In genomic region chr9:121727295-121728028, GRCh38 we compare ENCODE assay signal across 17 cellular contexts.
DNase-seq lines count a peak whose midpoint lies in the region; FAIRE-seq and TF ChIP-seq lines count a peak whose summit lies in the region.
"Had no signal": no experiment of that assay in that cellular context is flagged by ENCODE, and none has a peak within 500 bp of the region (broad histone marks: within the 10 kb centered on the region; RNA-seq: fewer than 3 reads in every experiment).

No MANE protein-coding gene starts in this region.

- DNase-seq in RWPE1 (ENCODE audit: low spot score) (no peak), middle frontal gyrus (ENCODE audit: extremely low spot score, low spot score) (peak; percentile 23), sigmoid colon (peak; percentile 88), erythroblast (lab: John Stamatoyannopoulos, UW) (no peak), H54 (ENCODE audit: insufficient read length, low spot score) (no peak), AG08395 (ENCODE audit: low spot score) (no peak), NCI-H2196 (lab: John Stamatoyannopoulos, UW; ENCODE audit: unreplicated experiment) (no peak)
- DNase-seq: activated CD4-positive, alpha-beta T cell treated with anti-CD3 and anti-CD28 coated beads, Interleukin-2, amount 10 ng/mL, durations not matched to agents 24 days and 14 days; adrenal gland; CD8-positive, alpha-beta T cell; DND-41; NCI-H1092 treated with DMSO at 0.1 percent for 48 hours; NCI-H2029 treated with DMSO at 0.1 percent for 48 hours; NCI-H510A; spleen; SW 1271 had no signal

- H3K9me3 ChIP-seq in BLaER1 (no peaks in the 10 kb centered on the region), sigmoid colon (no peaks in the 10 kb centered on the region)
- H3K9me3 ChIP-seq: adrenal gland, spleen had no signal

- peaks cover 69% of the 10 kb centered on the region for H3K4me1 ChIP-seq in BLaER1
- peaks cover 0 to 86% (median 79%) of the 10 kb centered on the region in 4 donors for H3K4me1 ChIP-seq in sigmoid colon

- H3K27ac ChIP-seq in BLaER1 = no peak overlapping the region
- peak overlapping the region; percentile 11 for H3K27ac ChIP-seq in RWPE1
- H3K27ac ChIP-seq in sigmoid colon = peak overlapping the region; percentile 40 to 89 (median 63)
- H3K27ac ChIP-seq: adrenal gland, spleen had no signal

- peak overlapping the region; percentile 32; the same call in 1 of the 2 replicates for H3K4me2 ChIP-seq in BLaER1

- intact Hi-C loops in sigmoid colon (cut with DNase I) = no loop called here

- WGBS in sigmoid colon, 2 donors = 53 to 73% methylated on average over 4 of the region's 4 CpGs

- CTCF ChIA-PET in RWPE1 (lab: Yijun Ruan, JAX) = interaction anchor here (0.6 to 0.9 kb wide), 2 partner anchors 32 to 182 kb away, joined by 3 read pairs; no protein-coding TSS in a partner anchor

- no peak for FAIRE-seq in H54 (lab: Jason Lieb, UNC)

- peaks cover 99% of the 10 kb centered on the region for H4K20me1 ChIP-seq in BLaER1

- POLR2A ChIA-PET in RWPE1 (lab: Yijun Ruan, JAX; ENCODE audit: low non-redundant PET) = no interaction called here

- H3K27me3 ChIP-seq in BLaER1 (no peaks in the 10 kb centered on the region), sigmoid colon (no peaks in the 10 kb centered on the region)
- H3K27me3 ChIP-seq: adrenal gland, spleen had no signal

- H3K4me3 ChIP-seq in BLaER1 (no peak overlapping the region), sigmoid colon (no peak overlapping the region)
- H3K4me3 ChIP-seq: adrenal gland, spleen had no signal

- no peak for TF ChIP-seq EP300 in sigmoid colon (IDR thresholded peaks at IDR 0.05)

- TF ChIP-seq CTCF in RWPE1 (conservative IDR thresholded peaks at IDR 0.05; ENCODE audit: low read depth) = no peak
- TF ChIP-seq CTCF in sigmoid colon (IDR thresholded peaks at IDR 0.05) = no peak

- 0 out of 2 replicates have a peak, but pooled peaks cover 4% of the 10 kb centered on the region for H3K36me3 ChIP-seq in BLaER1
- no peaks in the 10 kb centered on the region for H3K36me3 ChIP-seq in sigmoid colon
- H3K36me3 ChIP-seq: adrenal gland, spleen had no signal

- TF ChIP-seq POLR2A in sigmoid colon (IDR thresholded peaks at IDR 0.05) (no peak), erythroblast (IDR thresholded peaks at IDR 0.05; ENCODE audit: low read length) (no peak), H54 (IDR thresholded peaks at IDR 0.05; ENCODE audit: low read depth, low read length) (no peak)

- H3K9ac ChIP-seq in BLaER1 = no peak overlapping the region

Comparison
In these comparisons a context has a peak if more than half of its experiments do, and no peak if none do; other contexts are left out.
1. DNase-seq: peak in middle frontal gyrus (single experiment) and sigmoid colon (single experiment); none in RWPE1 (single experiment), erythroblast (0 of 2), H54 (single experiment), AG08395 (single experiment) and NCI-H2196 (single experiment).